ENCODE assay signal across 1 cellular context in the genomic region with DNA sequence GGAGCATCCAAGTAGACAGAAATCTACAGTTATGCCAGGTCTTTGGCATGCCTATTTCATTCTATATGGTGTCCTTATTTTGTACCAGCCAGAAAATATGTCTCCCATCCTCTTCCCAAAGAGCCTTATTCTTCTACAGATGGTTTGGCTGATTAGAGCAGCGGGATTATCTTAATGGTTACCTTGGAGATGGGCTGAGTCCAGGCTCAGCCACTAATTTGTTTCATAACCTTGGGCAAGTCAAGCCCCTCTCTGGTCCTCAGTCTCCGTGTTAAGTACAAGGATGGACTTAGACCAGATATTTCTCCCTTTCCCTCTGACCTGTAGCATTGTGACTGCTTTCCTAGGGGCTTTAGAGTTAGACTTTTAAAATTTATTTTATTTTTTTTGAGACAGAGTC.
TF ChIP-seq lines count a peak whose summit lies in the region.

No MANE protein-coding gene starts in this region.

TF ChIP-seq in K562, 482 proteins besides CTCF, POLR2A, EP300 and RAD21:
- peak; percentile 49; the same call in 1 of the 2 replicates for TF ChIP-seq RFX1 (IDR thresholded peaks at IDR 0.05)
- no peak for TF ChIP-seq CHD7 (IDR thresholded peaks at IDR 0.05; ENCODE audit: low read depth, low read length)
